Comparison of ENCODE assay signal across 19 cellular contexts in the genomic region with DNA sequence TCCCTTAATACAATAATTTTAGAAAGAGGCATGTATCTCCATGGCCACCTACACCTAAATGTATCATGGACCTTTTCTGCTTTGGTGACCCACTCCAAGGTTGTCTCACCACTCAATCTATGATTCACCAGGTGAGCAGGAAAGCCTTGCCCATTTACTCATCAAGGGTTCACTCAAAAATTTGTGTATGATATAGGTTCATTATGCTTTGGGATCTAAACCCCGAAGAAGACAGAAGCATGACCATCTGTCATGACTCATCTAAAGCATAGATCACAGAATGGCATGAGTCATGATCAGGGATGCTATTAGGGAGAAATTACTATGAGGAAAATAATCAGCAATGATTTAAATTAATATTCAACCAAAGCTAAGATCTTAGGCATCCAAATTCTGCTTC.
DNase-seq lines count a peak whose midpoint lies in the region; ATAC-seq and TF ChIP-seq lines count a peak whose summit lies in the region.
"Had no signal": no experiment of that assay in that cellular context is flagged by ENCODE, and none has a peak within 500 bp of the region (broad histone marks: within the 10 kb centered on the region; RNA-seq: fewer than 3 reads in every experiment).

No MANE protein-coding gene starts in this region.

- H3K27me3 Mint-ChIP-seq in activated naive CD4-positive, alpha-beta T cell treated with anti-CD3 and anti-CD28 coated beads, Interleukin-2, amount 50 U/mL, for 24 hours, result no peaks in the 10 kb centered on the region
- peaks cover 3% of the 10 kb centered on the region for H3K27me3 Mint-ChIP-seq in stimulated activated naive CD8-positive, alpha-beta T cell treated with anti-CD3 and anti-CD28 coated beads, Interleukin-15, Interleukin-2, amounts not matched to agents 100 ng/mL and 50 ng/mL, for 24 hours

- peaks cover 8% of the 10 kb centered on the region for H3K4me1 ChIP-seq in RWPE2 (ENCODE audit: insufficient read depth, poor library complexity, severe bottlenecking)
- H3K4me1 ChIP-seq: neural progenitor cell had no signal

- no peaks in the 10 kb centered on the region for H3K9me3 ChIP-seq in RWPE2 (ENCODE audit: severe bottlenecking)
- H3K9me3 ChIP-seq: mucosa of descending colon had no signal

- peak; percentile 89 for ATAC-seq in RWPE2 (ENCODE audit: low read depth)
- no peak for ATAC-seq in GM21786 (IDR thresholded peaks at IDR 0.05; ENCODE audit: unreplicated experiment)
- ATAC-seq: left lobe of liver, mucosa of descending colon, T-cell had no signal

- peaks cover 15% of the 10 kb centered on the region for H3K9me3 Mint-ChIP-seq in activated naive CD4-positive, alpha-beta T cell treated with anti-CD3 and anti-CD28 coated beads, Interleukin-2, amount 50 U/mL, for 24 hours
- H3K9me3 Mint-ChIP-seq in stimulated activated naive CD8-positive, alpha-beta T cell treated with anti-CD3 and anti-CD28 coated beads, Interleukin-15, Interleukin-2, amounts not matched to agents 100 ng/mL and 50 ng/mL, for 24 hours, result peaks cover 3% of the 10 kb centered on the region

- peak overlapping the region; percentile 21 for H3K27ac ChIP-seq in RWPE2 (ENCODE audit: poor library complexity, severe bottlenecking)
- H3K27ac ChIP-seq: neural progenitor cell had no signal

- H3K4me3 Mint-ChIP-seq in activated naive CD4-positive, alpha-beta T cell treated with anti-CD3 and anti-CD28 coated beads, Interleukin-2, amount 50 U/mL, for 24 hours, result peak overlapping the region; percentile 51
- H3K4me3 Mint-ChIP-seq in stimulated activated naive CD8-positive, alpha-beta T cell treated with anti-CD3 and anti-CD28 coated beads, Interleukin-15, Interleukin-2, amounts not matched to agents 100 ng/mL and 50 ng/mL, for 24 hours, result peak overlapping the region; percentile 32
- H3K4me3 Mint-ChIP-seq: neural progenitor cell, T-cell had no signal

- peak overlapping the region; percentile 98 for H3K27ac Mint-ChIP-seq in activated naive CD4-positive, alpha-beta T cell treated with anti-CD3 and anti-CD28 coated beads, Interleukin-2, amount 50 U/mL, for 24 hours
- H3K27ac Mint-ChIP-seq in stimulated activated naive CD8-positive, alpha-beta T cell treated with anti-CD3 and anti-CD28 coated beads, Interleukin-15, Interleukin-2, amounts not matched to agents 100 ng/mL and 50 ng/mL, for 24 hours, result peak overlapping the region; percentile 90
- H3K27ac Mint-ChIP-seq: neural progenitor cell had no signal

- H3K4me3 ChIP-seq in RWPE2 (ENCODE audit: severe bottlenecking) (no peak overlapping the region), epithelial cell of esophagus (ENCODE audit: low read length) (no peak overlapping the region)
- H3K4me3 ChIP-seq: mucosa of descending colon, neural progenitor cell had no signal

- H3K4me1 Mint-ChIP-seq in activated naive CD4-positive, alpha-beta T cell treated with anti-CD3 and anti-CD28 coated beads, Interleukin-2, amount 50 U/mL, for 24 hours, result peaks cover 42% of the 10 kb centered on the region
- peaks cover 28% of the 10 kb centered on the region for H3K4me1 Mint-ChIP-seq in stimulated activated naive CD8-positive, alpha-beta T cell treated with anti-CD3 and anti-CD28 coated beads, Interleukin-15, Interleukin-2, amounts not matched to agents 100 ng/mL and 50 ng/mL, for 24 hours (ENCODE audit: low read depth)
- H3K4me1 Mint-ChIP-seq: neural progenitor cell had no signal

- H3K36me3 ChIP-seq in RWPE2 (ENCODE audit: low read depth), result no peaks in the 10 kb centered on the region
- H3K36me3 ChIP-seq: neural progenitor cell had no signal

- TF ChIP-seq CTCF in RWPE2 (IDR thresholded peaks at IDR 0.05; ENCODE audit: poor library complexity, severe bottlenecking) (no peak), epithelial cell of esophagus (IDR thresholded peaks at IDR 0.05; ENCODE audit: insufficient read depth, low read depth, low read length, missing control alignments) (no peak)

- DNase-seq in activated naive CD4-positive, alpha-beta T cell (lab: John Stamatoyannopoulos, UW), result no peak
- DNase-seq in RWPE2 (ENCODE audit: low spot score) (no peak), epithelial cell of esophagus (ENCODE audit: low read depth) (peak; percentile 88), glomerular visceral epithelial cell (ENCODE audit: extremely low spot score) (no peak)
- DNase-seq: activated gamma-delta T cell treated with Interleukin-2 at 50 U/mL for 16 hours; DND-41; effector CD8-positive, alpha-beta T cell; KBM-7; mucosa of descending colon; MV-4-11; NCI-H1694; NCI-H774; SHP77 treated with DMSO at 0.1 percent for 48 hours; T-cell had no signal

- no peaks in the 10 kb centered on the region for H3K27me3 ChIP-seq in RWPE2 (ENCODE audit: insufficient read depth, poor library complexity, severe bottlenecking)
- H3K27me3 ChIP-seq: neural progenitor cell had no signal

- H3K36me3 Mint-ChIP-seq in activated naive CD4-positive, alpha-beta T cell treated with anti-CD3 and anti-CD28 coated beads, Interleukin-2, amount 50 U/mL, for 24 hours, result peaks cover 31% of the 10 kb centered on the region
- peaks cover 6% of the 10 kb centered on the region for H3K36me3 Mint-ChIP-seq in stimulated activated naive CD8-positive, alpha-beta T cell treated with anti-CD3 and anti-CD28 coated beads, Interleukin-15, Interleukin-2, amounts not matched to agents 100 ng/mL and 50 ng/mL, for 24 hours (ENCODE audit: low read depth)
- H3K36me3 Mint-ChIP-seq: neural progenitor cell had no signal
